ENCODE assay signal across 19 cellular contexts in the genomic region with DNA sequence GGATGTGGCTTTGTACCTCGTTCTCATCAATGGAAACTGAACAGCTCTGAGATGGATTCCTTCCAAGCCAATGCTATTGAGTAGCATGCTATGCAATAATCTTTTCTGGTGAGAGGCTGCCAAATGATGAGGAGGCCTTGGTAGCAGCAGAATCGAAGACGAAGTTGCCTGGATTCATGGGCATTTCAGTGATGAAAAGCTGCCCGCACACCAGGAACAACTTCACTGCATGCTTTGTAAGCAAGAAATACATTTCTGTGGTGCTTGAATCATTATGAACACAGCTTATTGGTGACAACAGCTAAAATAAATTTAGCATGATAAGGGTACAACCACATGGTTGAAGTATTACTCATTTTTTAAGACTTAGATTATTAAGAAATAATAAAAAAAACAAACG.
"Had no signal": no experiment of that assay in that cellular context is flagged by ENCODE, and none has a peak within 500 bp of the region (broad histone marks: within the 10 kb centered on the region; RNA-seq: fewer than 3 reads in every experiment).

No MANE protein-coding gene starts in this region.

- ATAC-seq: esophagus mucosa; left colon; left ventricle myocardium superior; naive thymus-derived CD4-positive, alpha-beta T cell; psoas muscle had no signal

- H3K4me3 ChIP-seq: lung, psoas muscle, sigmoid colon, stomach, thoracic aorta, transverse colon had no signal

- DNase-seq: cortex of kidney; effector memory CD4-positive, alpha-beta T cell; left colon; left ventricle myocardium superior; mesenchymal stem cell; naive thymus-derived CD4-positive, alpha-beta T cell; nephron progenitor cell; psoas muscle; retina; sigmoid colon; small intestine; stimulated activated CD4-positive, alpha-beta T cell treated with anti-CD3 and anti-CD28 coated beads, Interleukin-12 subunit alpha, Interleukin-12 subunit beta, amount 100 ng/mL, for 4 hours; stimulated activated naive CD4-positive, alpha-beta T cell; stomach; substantia nigra; transverse colon had no signal
